29 cellular contexts compared by ENCODE assay signal in genomic region chr18:61736168-61736567, GRCh38.
A peak's percentile ranks its signal among the peaks of the same experiment; 100 is the strongest.
DNase-seq lines count a peak whose midpoint lies in the region; ATAC-seq and TF ChIP-seq lines count a peak whose summit lies in the region.
"Had no signal": no experiment of that assay in that cellular context is flagged by ENCODE, and none has a peak within 500 bp of the region (broad histone marks: within the 10 kb centered on the region; RNA-seq: fewer than 3 reads in every experiment).

No MANE protein-coding gene starts in this region.

- peak overlapping the region; percentile 85 for H3K27ac ChIP-seq in left ventricle myocardium inferior (replicated peaks)
- H3K27ac ChIP-seq in heart right ventricle = peak overlapping the region in 2 of 10 donors; percentile 76 to 78
- peak overlapping the region; percentile 66 to 79 (median 70) for H3K27ac ChIP-seq in transverse colon
- H3K27ac ChIP-seq: breast epithelium, epithelial cell of prostate, RWPE1, SJSA1 had no signal

- TF ChIP-seq CTCF in left ventricle myocardium inferior (IDR thresholded peaks at IDR 0.05; ENCODE audit: borderline replicate concordance) (no peak), heart right ventricle (IDR thresholded peaks at IDR 0.05) (no peak), mucosa of descending colon (IDR thresholded peaks at IDR 0.05) (no peak), transverse colon (IDR thresholded peaks at IDR 0.05) (no peak)

- H3K36me3 ChIP-seq in left ventricle myocardium inferior (no peaks in the 10 kb centered on the region), heart right ventricle (no peaks in the 10 kb centered on the region), endocrine pancreas (ENCODE audit: control insufficient read depth, insufficient read depth, low read length) (no peaks in the 10 kb centered on the region), mucosa of descending colon (ENCODE audit: low read depth) (no peaks in the 10 kb centered on the region), transverse colon (no peaks in the 10 kb centered on the region)
- H3K36me3 ChIP-seq: breast epithelium, SJSA1 had no signal

- intact Hi-C loops in left ventricle myocardium inferior (cut with micrococcal nuclease) = no loop called here
- intact Hi-C loops in heart right ventricle (cut with DNase I) = loop anchor here in 1 of 10 donors (10.0 kb wide), 1 partner anchor 151 kb away; no protein-coding TSS in a partner anchor
- intact Hi-C loops in mucosa of descending colon (cut with DNase I, micrococcal nuclease) = loop anchor here in 1 of 2 donors (10.0 kb wide), 1 partner anchor 159 kb away; the partner anchor contains the start of gene RNF152
- intact Hi-C loops in transverse colon (cut with DNase I; ENCODE audit: low total_unique reads) = no loop called here

- no peak overlapping the region for H3K9ac ChIP-seq in endocrine pancreas (ENCODE audit: control insufficient read depth, insufficient read depth, low read length)

- TF ChIP-seq POLR2A in transverse colon (IDR thresholded peaks at IDR 0.05) = no peak

- H3K4me3 ChIP-seq in left ventricle myocardium inferior = no peak overlapping the region
- H3K4me3 ChIP-seq in heart right ventricle = no peak overlapping the region
- peak overlapping the region; percentile 59 for H3K4me3 ChIP-seq in endocrine pancreas (ENCODE audit: control insufficient read depth, insufficient read depth, low read length)
- no peak overlapping the region for H3K4me3 ChIP-seq in mucosa of descending colon
- no peak overlapping the region for H3K4me3 ChIP-seq in transverse colon
- H3K4me3 ChIP-seq: breast epithelium, lung, SJSA1, smooth muscle cell, testis had no signal

- 77 to 95% methylated on average over 5 of the region's 5 CpGs for WGBS in heart right ventricle, 2 donors
- 53 to 70% methylated on average over 4 to 5 of the region's 5 CpGs for WGBS in transverse colon (ENCODE audit: low coverage in 1 of 2), 2 donors

- no peak for TF ChIP-seq EP300 in transverse colon (IDR thresholded peaks at IDR 0.05; ENCODE audit: low read depth)

- no peak for ATAC-seq in heart right ventricle
- ATAC-seq in mucosa of descending colon = peak; percentile 72
- ATAC-seq: stimulated activated naive CD8-positive, alpha-beta T cell treated with anti-CD3 and anti-CD28 coated beads, Interleukin-15, Interleukin-2, amounts not matched to agents 100 U/mL and 50 U/mL, for 24 hours had no signal

- H3K27me3 ChIP-seq in left ventricle myocardium inferior (ENCODE audit: low read depth) (no peaks in the 10 kb centered on the region), heart right ventricle (no peaks in the 10 kb centered on the region), endocrine pancreas (ENCODE audit: control insufficient read depth, insufficient read depth, low read length) (no peaks in the 10 kb centered on the region), transverse colon (no peaks in the 10 kb centered on the region)
- H3K27me3 ChIP-seq: breast epithelium, SJSA1, testis had no signal

- H3K9me3 ChIP-seq in left ventricle myocardium inferior (replicated peaks) (no peaks in the 10 kb centered on the region), heart right ventricle (no peaks in the 10 kb centered on the region), endocrine pancreas (ENCODE audit: control insufficient read depth, low read length) (no peaks in the 10 kb centered on the region), mucosa of descending colon (no peaks in the 10 kb centered on the region), transverse colon (no peaks in the 10 kb centered on the region)
- H3K9me3 ChIP-seq: breast epithelium, SJSA1, testis had no signal

- H3K4me1 ChIP-seq in left ventricle myocardium inferior (peaks cover 47% of the 10 kb centered on the region), heart right ventricle (peaks cover 0 to 48% (median 35%) of the 10 kb centered on the region in 9 donors), endocrine pancreas (ENCODE audit: control insufficient read depth, insufficient read depth, low read length) (peaks cover 8% of the 10 kb centered on the region), mucosa of descending colon (ENCODE audit: low read depth) (peaks cover 29% of the 10 kb centered on the region), transverse colon (peaks cover 23 to 44% (median 33%) of the 10 kb centered on the region in 4 donors)
- H3K4me1 ChIP-seq: breast epithelium had no signal

- DNase-seq in left ventricle myocardium inferior = no peak
- DNase-seq in heart right ventricle = no peak
- no peak for DNase-seq in mucosa of descending colon
- no peak for DNase-seq in transverse colon
- DNase-seq in cortex of kidney (lab: John Stamatoyannopoulos, UW) = no peak
- no peak for DNase-seq in HK-2 (ENCODE audit: unreplicated experiment)
- DNase-seq in NCI-H128 (lab: John Stamatoyannopoulos, UW; ENCODE audit: unreplicated experiment) = no peak
- DNase-seq: activated B cell treated with CpG ODN at 0.5 μM for 24 hours; activated CD4-positive, alpha-beta T cell treated with anti-CD3 and anti-CD28 coated beads, Interleukin-2, amount 50 U/mL, for 1 hour; activated effector memory CD4-positive, alpha-beta T cell treated with anti-CD3 and anti-CD28 coated beads, Interleukin-2, amount 50 U/mL, for 16 hours; activated T-cell treated with anti-CD3 and anti-CD28 coated beads, Interleukin-2, amount 50 U/mL, for 24 hours; AML-193; CD4-positive, CD25-positive, alpha-beta regulatory T cell; effector CD8-positive, alpha-beta T cell; GOT3; KBM-7; NCI-H1092; NCI-H2029; stimulated activated CD4-positive, alpha-beta T cell treated with anti-CD3 and anti-CD28 coated beads, Interleukin-1b, Interleukin-23, amount 100 ng/mL, for 48 hours; stimulated activated naive CD8-positive, alpha-beta T cell treated with anti-CD3 and anti-CD28 coated beads, Interleukin-15, Interleukin-2, amounts not matched to agents 100 U/mL and 50 U/mL, for 24 hours; T-helper 9 cell; testis had no signal

- in situ Hi-C loops in transverse colon (cut with MboI; ENCODE audit: low pct_ligation_motif_present in 1 of 4, low pct_unique_long_range_greater_than_20kb in 1 of 4, low sequenced_read_pairs in 3 of 4) = no loop called here
